8 cellular contexts compared by ENCODE assay signal in the genomic region with DNA sequence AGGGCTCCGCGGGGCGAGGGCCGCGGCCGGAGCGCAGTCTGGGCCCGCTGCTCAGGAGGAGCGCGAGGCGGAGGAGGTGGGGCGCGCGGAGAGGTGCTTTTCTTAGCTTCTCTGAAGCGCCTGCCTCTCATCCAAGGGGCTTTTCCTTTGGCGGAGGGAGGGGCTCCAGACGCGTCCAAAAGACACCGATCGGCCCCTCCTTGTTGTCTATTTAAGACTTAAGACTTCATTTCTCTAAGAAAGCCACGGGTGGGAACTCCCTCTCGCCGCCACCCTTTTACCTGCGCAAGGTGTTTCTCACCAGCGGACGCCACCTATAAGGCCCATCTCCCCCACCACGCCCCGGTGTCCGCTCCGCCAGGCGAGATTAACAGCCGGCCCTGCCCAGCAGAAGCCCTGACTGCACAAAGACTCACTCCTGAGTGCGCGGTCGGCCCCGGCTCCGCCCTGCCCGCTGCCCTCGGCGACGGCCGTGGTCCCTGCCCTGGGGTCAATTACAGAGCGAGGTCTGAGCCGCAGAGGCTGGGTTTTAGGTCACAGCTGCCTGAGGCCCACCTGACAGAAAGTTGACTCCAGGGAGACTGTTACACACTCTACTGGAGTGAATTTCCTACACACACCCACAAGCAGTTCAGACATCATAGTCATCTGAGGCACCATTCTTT. TPM values are rescaled to one million over a fixed set of nuclear protein-coding genes. Genes with fewer than 3 reads are reported as not detected.
DNase-seq lines count a peak whose midpoint lies in the region; ATAC-seq and TF ChIP-seq lines count a peak whose summit lies in the region.

Gene DSC2, minus strand, starts transcription at position 402 of the 665 bp plus-strand sequence. CDS start 450 bp downstream, outside the sequence.

- no peaks in the 10 kb centered on the region for H3K9me3 ChIP-seq in H9 (ENCODE audit: control insufficient read depth, low read depth, low read length)

- H2AFZ ChIP-seq in H9 (ENCODE audit: low read length): no peak within 1 kb of the TSS

- no peaks in the 10 kb centered on the region for H3K27me3 ChIP-seq in H9 (ENCODE audit: insufficient read depth, low read length)

- H3K14ac ChIP-seq in H9 (ENCODE audit: insufficient read depth, low read length): peak within 1 kb of the TSS; percentile 97

- H3K23me2 ChIP-seq in H9 (ENCODE audit: insufficient read length, low read depth, low read length, poor library complexity, severe bottlenecking): peaks cover 3% of the 10 kb centered on the region

- H4K20me1 ChIP-seq in H9 (ENCODE audit: control insufficient read depth, insufficient read depth, insufficient read length): no peaks in the 10 kb centered on the region

- H3K27ac ChIP-seq in H9 (ENCODE audit: insufficient read length, low read depth, low read length): peak within 1 kb of the TSS; percentile 29

- peak within 1 kb of the TSS; percentile 98 to 100 (median 99) for H3K27ac Mint-ChIP-seq in H9
- H3K27ac Mint-ChIP-seq in activated naive CD8-positive, alpha-beta T cell: no peak within 1 kb of the TSS

- peaks cover 2% of the 10 kb centered on the region; the same call in 1 of the 2 replicates for H3K27me3 Mint-ChIP-seq in H9 (ENCODE audit: low read depth)
- H3K27me3 Mint-ChIP-seq in activated naive CD8-positive, alpha-beta T cell: peaks cover 19% of the 10 kb centered on the region

- peak within 1 kb of the TSS; percentile 74 for H3K4me2 ChIP-seq in H9 (ENCODE audit: insufficient read depth, insufficient read length, low read length)

- no peak within 1 kb of the TSS for H3K23ac ChIP-seq in H9 (ENCODE audit: insufficient read length, low read depth, low read length)

- H2BK20ac ChIP-seq in H9 (ENCODE audit: low read depth, low read length, poor library complexity, severe bottlenecking): no peak within 1 kb of the TSS

- peak within 1 kb of the TSS; percentile 17 for H4K91ac ChIP-seq in H9 (ENCODE audit: insufficient read length, low read depth, low read length)

- peak within 1 kb of the TSS; percentile 85 for H3K9ac ChIP-seq in H9 (ENCODE audit: extremely low read depth, insufficient read length, low read length)

- peak within 1 kb of the TSS; percentile 92 to 96 for H3K4me3 Mint-ChIP-seq in H9
- H3K4me3 Mint-ChIP-seq in activated naive CD8-positive, alpha-beta T cell: peak within 1 kb of the TSS; percentile 3

- H2BK120ac ChIP-seq in H9 (ENCODE audit: low read depth, low read length, poor library complexity, severe bottlenecking): peak within 1 kb of the TSS; percentile 39

- peaks cover 11% of the 10 kb centered on the region; the same call in 1 of the 2 replicates for H3K79me2 ChIP-seq in H9 (ENCODE audit: insufficient read depth, low read length)

- H3K36me3 Mint-ChIP-seq in H9 (ENCODE audit: insufficient read depth in 1 of 3, low read depth in 3 of 3): no peaks in the 10 kb centered on the region; a peak in 1 of 7 replicates
- peaks cover 2% of the 10 kb centered on the region for H3K36me3 Mint-ChIP-seq in activated naive CD8-positive, alpha-beta T cell

- WGBS in H9 (ENCODE audit: extremely low coverage, insufficient read length, low lambda C conversion rate): no CpG with 5 or more reads among the region's 44 CpGs

- intact Hi-C loops in sciatic nerve (cut with DNase I): no loop called here

- H2BK5ac ChIP-seq in H9 (ENCODE audit: insufficient read length, low read length): no peak within 1 kb of the TSS

- no peak within 1 kb of the TSS for H2BK15ac ChIP-seq in H9 (ENCODE audit: low read depth, low read length)

- H3T11ph ChIP-seq in H9 (ENCODE audit: low read length): no peak within 1 kb of the TSS

- H3K4me3 ChIP-seq in iPS-11a (ENCODE audit: low read depth, low read length): peak within 1 kb of the TSS; percentile 67

- no peak within 1 kb of the TSS for H4K8ac ChIP-seq in H9 (replicated peaks; ENCODE audit: insufficient read length, low read depth, low read length)

- no peak within 1 kb of the TSS; the same call in 1 of the 2 replicates for H3K4ac ChIP-seq in H9 (ENCODE audit: low read depth, low read length)

- DNase-seq in H9 (peak; percentile 80), sciatic nerve (ENCODE audit: low spot score) (peak; percentile 60), SHP77 (lab: John Stamatoyannopoulos, UW) (no peak), GOT3 (lab: John Stamatoyannopoulos, UW) (no peak), NCI-H82 treated with DMSO at 0.1 percent for 48 hours (lab: John Stamatoyannopoulos, UW; ENCODE audit: unreplicated experiment) (no peak)

- peaks cover 31 to 32% of the 10 kb centered on the region in 2 experiments for H3K4me1 Mint-ChIP-seq in H9
- H3K4me1 Mint-ChIP-seq in activated naive CD8-positive, alpha-beta T cell (ENCODE audit: low read depth): peaks cover 1% of the 10 kb centered on the region

- no peak within 1 kb of the TSS for H4K5ac ChIP-seq in H9 (ENCODE audit: insufficient read length, low read depth, low read length)

- H2AK5ac ChIP-seq in H9 (ENCODE audit: insufficient read length, low read length): no peak within 1 kb of the TSS

- H2BK12ac ChIP-seq in H9 (ENCODE audit: insufficient read length, low read depth, low read length): no peak within 1 kb of the TSS

- no peaks in the 10 kb centered on the region for H3K79me1 ChIP-seq in H9 (ENCODE audit: insufficient read depth, low read depth, low read length, poor library complexity, severe bottlenecking)

- peak within 1 kb of the TSS; percentile 98 for H3K18ac ChIP-seq in H9 (ENCODE audit: insufficient read length, low read depth, low read length)

- no peak within 1 kb of the TSS for H3K56ac ChIP-seq in H9 (ENCODE audit: insufficient read length, low read depth, low read length)

- H3K4me1 ChIP-seq in H9 (ENCODE audit: insufficient read depth, low read length): peaks cover 3% of the 10 kb centered on the region; the same call in 1 of the 2 replicates

- TF ChIP-seq CTCF in H9 (conservative IDR thresholded peaks at IDR 0.05): no peak

- no peaks in the 10 kb centered on the region for H3K9me3 Mint-ChIP-seq in H9
- no peaks in the 10 kb centered on the region for H3K9me3 Mint-ChIP-seq in activated naive CD8-positive, alpha-beta T cell (ENCODE audit: low read depth)

- ATAC-seq in sciatic nerve: peak; percentile 58
- ATAC-seq in GM21367 (IDR thresholded peaks at IDR 0.05; ENCODE audit: unreplicated experiment): no peak

RNA-seq across cellular contexts. Expression of gene DSC2, which starts in this region (rescaled TPM):
- total RNA-seq in H9 (2021) (24.9 and 26.1 TPM in 2 replicates), sciatic nerve (7.4 TPM)

Comparison
In these comparisons a context has a peak if more than half of its experiments do, and no peak if none do; other contexts are left out.
1. DNase-seq: peak in H9 (single experiment) and sciatic nerve (single experiment); none in SHP77 (0 of 2), GOT3 (single experiment) and NCI-H82 treated with DMSO at 0.1 percent for 48 hours (single experiment).